In genomic region chr10:35843524-35844171, GRCh38 we compare ENCODE assay signal across 20 cellular contexts.
A peak's percentile ranks its signal among the peaks of the same experiment; 100 is the strongest.
DNase-seq lines count a peak whose midpoint lies in the region; ATAC-seq, FAIRE-seq and TF ChIP-seq lines count a peak whose summit lies in the region.
"Had no signal": no experiment of that assay in that cellular context is flagged by ENCODE, and none has a peak within 500 bp of the region (broad histone marks: within the 10 kb centered on the region; RNA-seq: fewer than 3 reads in every experiment).

No MANE protein-coding gene starts in this region.

- peak in 1 of 2 donors; percentile 30 for TF ChIP-seq RAD21 in liver (IDR thresholded peaks at IDR 0.05)
- no peak for TF ChIP-seq RAD21 in HepG2 (CRISPR knock-in tag; IDR thresholded peaks at IDR 0.05)

- H2AFZ ChIP-seq in HepG2 (ENCODE audit: low read length) = no peak overlapping the region

- H3K4me3 ChIP-seq in liver (ENCODE audit: low read depth in 1 of 3, low read length in 3 of 3) (no peak overlapping the region), HepG2 (replicated peaks in 1 of 3; ENCODE audit: insufficient read depth in 1 of 3, low read depth in 2 of 3, low read length in 3 of 3) (no peak overlapping the region), aorta (ENCODE audit: low read length in 2 of 2) (no peak overlapping the region)
- H3K4me3 ChIP-seq: left lung, SJSA1, thyroid gland had no signal

- H3K4me2 ChIP-seq in HepG2 (ENCODE audit: low read depth, low read length) = no peak overlapping the region

- whole genome bisulfite sequencing in liver = 17% methylated on average over 13 of the region's 13 CpGs
- 10% methylated on average over 12 of the region's 13 CpGs for WGBS in HepG2 (ENCODE audit: low lambda C conversion rate)
- 8 to 15% methylated on average over 13 of the region's 13 CpGs for WGBS in aorta, 2 donors

- in situ Hi-C loops in HepG2 (cut with HindIII; ENCODE audit: extremely low pct_ligation_motif_present, low pct_unique_long_range_greater_than_20kb) = no loop called here

- H3K4me3 Mint-ChIP-seq in glutamatergic neuron (ENCODE audit: unreplicated experiment) (peak overlapping the region; percentile 48), nephron (peak overlapping the region; percentile 45 to 55 (median 46))
- H3K4me3 Mint-ChIP-seq in naive thymus-derived CD8-positive, alpha-beta T cell = no peak overlapping the region
- H3K4me3 Mint-ChIP-seq: activated naive CD8-positive, alpha-beta T cell; activated T-helper 1 cell treated with anti-CD3 and anti-CD28 coated beads, Interleukin-12 subunit alpha, Interleukin-12 subunit beta, Interleukin-2, Interleukin-4 antibody, amounts not matched to agents 30 ng/mL and 10 ng/mL and 1 ng/mL, durations not matched to agents 14 hours and 24 hours and 36 hours; stimulated activated effector memory CD8-positive, alpha-beta T cell treated with anti-CD3 and anti-CD28 coated beads, Interleukin-12 subunit alpha, Interleukin-12 subunit beta, amount 100 ng/mL, for 72 hours had no signal

- no peak for FAIRE-seq in HepG2 (lab: Jason Lieb, UNC)
- FAIRE-seq: GM12891 had no signal

- BruUV-seq in HepG2 (replicated peaks; lab: Mats Ljungman, UMichigan) = no TSS peak

- TF ChIP-seq POLR2A in HepG2 (IDR thresholded peaks at IDR 0.05; ENCODE audit: insufficient read depth in 1 of 2, low read depth in 2 of 2, low read length in 2 of 2) = no peak

- intact Hi-C loops in HepG2 (cut with micrococcal nuclease; ENCODE audit: unreplicated experiment) = no loop called here
- intact Hi-C loops in aorta (cut with DNase I) = no loop called here

- H3K9me3 ChIP-seq in liver (ENCODE audit: control insufficient read depth in 4 of 4, low read length in 3 of 4) (peaks cover 0 to 7% (median 1%) of the 10 kb centered on the region in 4 donors), HepG2 (ENCODE audit: low read length) (peaks cover 14% of the 10 kb centered on the region), aorta (ENCODE audit: control insufficient read depth, low read length) (no peaks in the 10 kb centered on the region)
- H3K9me3 ChIP-seq: SJSA1, thyroid gland had no signal

- H3K9ac ChIP-seq in liver (ENCODE audit: low read depth in 1 of 2, low read length in 2 of 2) (no peak overlapping the region), HepG2 (ENCODE audit: insufficient read depth, low read depth, low read length) (no peak overlapping the region)

- H3K27me3 ChIP-seq in liver (ENCODE audit: control insufficient read depth in 4 of 4, insufficient read depth in 4 of 4, low read length in 3 of 4) (no peaks in the 10 kb centered on the region), HepG2 (ENCODE audit: control insufficient read depth in 1 of 2, insufficient read depth in 2 of 2, low read length in 2 of 2) (peaks cover 0 to 1% of the 10 kb centered on the region in 2 experiments; a peak in 1 of 5 replicates), aorta (ENCODE audit: control insufficient read depth in 1 of 2, insufficient read depth in 2 of 2, low read length in 1 of 2) (no peaks in the 10 kb centered on the region)
- H3K27me3 ChIP-seq: left lung, SJSA1, thyroid gland had no signal

- H3K27ac Mint-ChIP-seq in glutamatergic neuron (ENCODE audit: unreplicated experiment) (no peak overlapping the region), nephron (peak overlapping the region; percentile 50 to 70 (median 64))
- no peak overlapping the region for H3K27ac Mint-ChIP-seq in naive thymus-derived CD8-positive, alpha-beta T cell
- H3K27ac Mint-ChIP-seq: activated naive CD8-positive, alpha-beta T cell; activated T-helper 1 cell treated with anti-CD3 and anti-CD28 coated beads, Interleukin-12 subunit alpha, Interleukin-12 subunit beta, Interleukin-2, Interleukin-4 antibody, amounts not matched to agents 30 ng/mL and 10 ng/mL and 1 ng/mL, durations not matched to agents 14 hours and 24 hours and 36 hours; progenitor cell of endocrine pancreas; stimulated activated effector memory CD8-positive, alpha-beta T cell treated with anti-CD3 and anti-CD28 coated beads, Interleukin-12 subunit alpha, Interleukin-12 subunit beta, amount 100 ng/mL, for 72 hours had no signal

- H3K4me1 ChIP-seq in liver (ENCODE audit: control insufficient read depth in 4 of 4, insufficient read depth in 4 of 4, low read length in 3 of 4) (no peaks in the 10 kb centered on the region), HepG2 (ENCODE audit: insufficient read depth, low read length) (no peaks in the 10 kb centered on the region), aorta (ENCODE audit: control insufficient read depth in 1 of 2, insufficient read depth in 2 of 2, low read length in 2 of 2) (peaks cover 0 to 2% of the 10 kb centered on the region in 2 donors)
- H3K4me1 ChIP-seq: left lung, SJSA1 had no signal

- DNase-seq in HepG2 (ENCODE audit: low spot score) = no peak
- DNase-seq in glutamatergic neuron = peak; percentile 24
- DNase-seq in aorta = no peak
- DNase-seq in activated T-cell treated with anti-CD3 and anti-CD28 coated beads for 4 hours = no peak
- no peak for DNase-seq in naive thymus-derived CD8-positive, alpha-beta T cell
- DNase-seq: C1 segment of cervical spinal cord, GDM1, left lung, NCI-H2171, NCI-H526 treated with DMSO at 0.1 percent for 48 hours, thyroid gland had no signal

- H3K36me3 ChIP-seq in liver (ENCODE audit: control insufficient read depth in 4 of 4, insufficient read depth in 3 of 4, low read depth in 1 of 4, low read length in 3 of 4) (no peaks in the 10 kb centered on the region), HepG2 (replicated peaks in 1 of 2; ENCODE audit: control insufficient read depth in 1 of 2, insufficient read depth in 2 of 2, low read length in 2 of 2) (no peaks in the 10 kb centered on the region), aorta (ENCODE audit: control insufficient read depth in 1 of 2, insufficient read depth in 2 of 2, low read length in 1 of 2) (no peaks in the 10 kb centered on the region)
- H3K36me3 ChIP-seq: left lung, SJSA1, thyroid gland had no signal

- H3K79me2 ChIP-seq in HepG2 (ENCODE audit: insufficient read depth, low read length) = no peaks in the 10 kb centered on the region

- TF ChIP-seq EP300 in HepG2 (IDR thresholded peaks at IDR 0.05; ENCODE audit: low read depth in 2 of 2, low read length in 2 of 2) = no peak
- TF ChIP-seq EP300 in HepG2 (CRISPR knock-in tag; IDR thresholded peaks at IDR 0.05; ENCODE audit: borderline replicate concordance) = no peak

- H3K36me3 Mint-ChIP-seq in glutamatergic neuron (ENCODE audit: unreplicated experiment) (peaks cover 14% of the 10 kb centered on the region), nephron (ENCODE audit: low read depth) (peaks cover 11% of the 10 kb centered on the region)
- H3K36me3 Mint-ChIP-seq in naive thymus-derived CD8-positive, alpha-beta T cell = no peaks in the 10 kb centered on the region
- H3K36me3 Mint-ChIP-seq: activated naive CD8-positive, alpha-beta T cell; stimulated activated effector memory CD8-positive, alpha-beta T cell treated with anti-CD3 and anti-CD28 coated beads, Interleukin-12 subunit alpha, Interleukin-12 subunit beta, amount 100 ng/mL, for 72 hours had no signal

- ATAC-seq in HepG2 = no peak
- peak; percentile 86 for ATAC-seq in aorta (ENCODE audit: low FRiP score)
- ATAC-seq in naive thymus-derived CD8-positive, alpha-beta T cell = no peak
- no peak for ATAC-seq in HG02885 (IDR thresholded peaks at IDR 0.05; ENCODE audit: poor library complexity, unreplicated experiment)
- ATAC-seq: left lung; stimulated activated effector memory CD8-positive, alpha-beta T cell treated with anti-CD3 and anti-CD28 coated beads, Interleukin-12 subunit alpha, Interleukin-12 subunit beta, amount 100 ng/mL, for 72 hours had no signal

- H3K4me1 Mint-ChIP-seq in glutamatergic neuron (ENCODE audit: low read depth, unreplicated experiment) = peaks cover 11% of the 10 kb centered on the region
- peaks cover 19% of the 10 kb centered on the region for H3K4me1 Mint-ChIP-seq in nephron
- H3K4me1 Mint-ChIP-seq in naive thymus-derived CD8-positive, alpha-beta T cell = no peaks in the 10 kb centered on the region
- H3K4me1 Mint-ChIP-seq: stimulated activated effector memory CD8-positive, alpha-beta T cell treated with anti-CD3 and anti-CD28 coated beads, Interleukin-12 subunit alpha, Interleukin-12 subunit beta, amount 100 ng/mL, for 72 hours had no signal

- H4K20me1 ChIP-seq in HepG2 (ENCODE audit: insufficient read depth, low read length) = no peaks in the 10 kb centered on the region

- H3K9me3 Mint-ChIP-seq in glutamatergic neuron (ENCODE audit: unreplicated experiment) (peaks cover 3% of the 10 kb centered on the region), nephron (peaks cover 20% of the 10 kb centered on the region)
- peaks cover 3 to 25% (median 12%) of the 10 kb centered on the region in 9 donors for H3K9me3 Mint-ChIP-seq in naive thymus-derived CD8-positive, alpha-beta T cell

- TF ChIP-seq CTCF in liver (IDR thresholded peaks at IDR 0.05; ENCODE audit: low read depth, low read length, missing input control) = no peak
- TF ChIP-seq CTCF in HepG2 (CRISPR knock-in tag; IDR thresholded peaks at IDR 0.05) = no peak
- no peak for TF ChIP-seq CTCF in glutamatergic neuron (IDR thresholded peaks at IDR 0.05; ENCODE audit: partially characterized antibody, unreplicated experiment)
- no peak for TF ChIP-seq CTCF in nephron (IDR thresholded peaks at IDR 0.05; ENCODE audit: unreplicated experiment in 3 of 3)

- POLR2A ChIA-PET in HepG2 (lab: Yijun Ruan, JAX) = no interaction called here
- POLR2A ChIA-PET in naive thymus-derived CD8-positive, alpha-beta T cell (lab: Charles Lee) = no interaction called here

- H3K27ac ChIP-seq in liver (ENCODE audit: low read depth in 1 of 2, low read length in 2 of 2) = no peak overlapping the region
- H3K27ac ChIP-seq in HepG2 (ENCODE audit: extremely low read length, insufficient read depth, low read length) = no peak overlapping the region
- no peak overlapping the region for H3K27ac ChIP-seq in aorta (ENCODE audit: low read depth in 1 of 2, low read length in 2 of 2)
- H3K27ac ChIP-seq: left lung, SJSA1, thyroid gland had no signal

- H3K27me3 Mint-ChIP-seq in glutamatergic neuron (ENCODE audit: unreplicated experiment) (peaks cover 1% of the 10 kb centered on the region), nephron (ENCODE audit: low read depth) (peaks cover 13% of the 10 kb centered on the region)
- H3K27me3 Mint-ChIP-seq in naive thymus-derived CD8-positive, alpha-beta T cell = peaks cover 0 to 14% (median 4%) of the 10 kb centered on the region in 5 donors
- H3K27me3 Mint-ChIP-seq: progenitor cell of endocrine pancreas had no signal

- CTCF ChIA-PET in HepG2 (lab: Yijun Ruan, JAX; ENCODE audit: low intra/inter-chr PET ratio, low total read pairs) = no interaction called here

TF ChIP-seq in liver, 16 proteins besides CTCF, POLR2A, EP300 and RAD21 (continues in another document):
- peak; percentile 99 for TF ChIP-seq NR2F2 (IDR thresholded peaks at IDR 0.05)
- TF ChIP-seq MAX (IDR thresholded peaks at IDR 0.05) = peak; percentile 21

Comparison
In these comparisons a context has a peak if more than half of its experiments do, and no peak if none do; other contexts are left out.
1. H3K27ac Mint-ChIP-seq: peak in nephron (3 of 3); none in glutamatergic neuron (single experiment) and naive thymus-derived CD8-positive, alpha-beta T cell (0 of 10).
2. H3K4me3 Mint-ChIP-seq: peak in glutamatergic neuron (single experiment) and nephron (3 of 3); none in naive thymus-derived CD8-positive, alpha-beta T cell (0 of 10).